ENCODE assay signal across 15 cellular contexts in genomic region chr7:159125104-159125943, GRCh38. TPM values are rescaled to one million over a fixed set of nuclear protein-coding genes. Genes with fewer than 3 reads are reported as not detected.
"Had no signal": no experiment of that assay in that cellular context is flagged by ENCODE, and none has a peak within 500 bp of the region (broad histone marks: within the 10 kb centered on the region; RNA-seq: fewer than 3 reads in every experiment).

No MANE protein-coding gene starts in this region.

- H3K79me2 ChIP-seq: parathyroid adenoma had no signal

- H3K4me2 ChIP-seq: SK-N-SH had no signal

- H3K27ac ChIP-seq: brain microvascular endothelial cell, colonic mucosa, parathyroid adenoma, tibial artery had no signal

- H3K4me3 ChIP-seq: colonic mucosa, tibial artery had no signal

- H3K36me3 ChIP-seq: brain microvascular endothelial cell, colonic mucosa had no signal

- H3K36me3 Mint-ChIP-seq: stimulated activated naive B cell treated with anti-CD40 and anti-IgM and Interleukin-4, amounts not matched to agents 10 μg/mL and 1 μg/mL and 100 μg/mL, for 72 hours; T-cell had no signal

- H3K27ac Mint-ChIP-seq: activated B cell treated with CpG ODN at 0.5 μM for 24 hours; activated CD4-positive, alpha-beta T cell treated with anti-CD3 and anti-CD28 coated beads, Interleukin-2, amount 10 ng/mL, durations not matched to agents 7 days and 5 days; stimulated activated naive B cell treated with anti-CD40 and anti-IgM and Interleukin-4, amounts not matched to agents 10 μg/mL and 1 μg/mL and 100 μg/mL, for 72 hours; T-cell had no signal

- H3K4me3 Mint-ChIP-seq: activated B cell treated with CpG ODN at 0.5 μM for 24 hours; activated CD4-positive, alpha-beta T cell treated with anti-CD3 and anti-CD28 coated beads, Interleukin-2, amount 10 ng/mL, durations not matched to agents 7 days and 5 days; central memory CD8-positive, alpha-beta T cell; stimulated activated naive B cell treated with anti-CD40 and anti-IgM and Interleukin-4, amounts not matched to agents 10 μg/mL and 1 μg/mL and 100 μg/mL, for 72 hours; T-cell had no signal

- H3K9ac ChIP-seq: parathyroid adenoma, SK-N-SH had no signal

- H2AFZ ChIP-seq: parathyroid adenoma had no signal

- H3K4me1 Mint-ChIP-seq: activated B cell treated with CpG ODN at 0.5 μM for 24 hours; activated CD4-positive, alpha-beta T cell treated with anti-CD3 and anti-CD28 coated beads, Interleukin-2, amount 10 ng/mL, durations not matched to agents 7 days and 5 days; central memory CD8-positive, alpha-beta T cell; stimulated activated naive B cell treated with anti-CD40 and anti-IgM and Interleukin-4, amounts not matched to agents 10 μg/mL and 1 μg/mL and 100 μg/mL, for 72 hours; T-cell had no signal

- H3K27me3 ChIP-seq: brain microvascular endothelial cell, colonic mucosa, tibial artery had no signal

- H3K4me1 ChIP-seq: colonic mucosa, parathyroid adenoma, tibial artery had no signal

- ATAC-seq: stimulated activated naive B cell treated with anti-CD40 and anti-IgM and Interleukin-4, amounts not matched to agents 10 μg/mL and 1 μg/mL and 100 μg/mL, for 72 hours; T-cell had no signal

- DNase-seq: activated B cell treated with CpG ODN at 0.5 μM for 24 hours; activated CD4-positive, alpha-beta T cell treated with anti-CD3 and anti-CD28 coated beads, Interleukin-2, amount 10 ng/mL, durations not matched to agents 7 days and 5 days; activated CD8-positive, alpha-beta memory T cell treated with anti-CD3 and anti-CD28 coated beads, Interleukin-2, amount 50 U/mL, for 48 hours; activated naive CD4-positive, alpha-beta T cell; anterior cingulate cortex; brain microvascular endothelial cell; colonic mucosa; left ventricle myocardium superior; SK-N-SH; stimulated activated naive B cell treated with anti-CD40 and anti-IgM and Interleukin-4, amounts not matched to agents 10 μg/mL and 1 μg/mL and 100 μg/mL, for 72 hours; T-cell had no signal

- H3K9me3 ChIP-seq: colonic mucosa, SK-N-SH, tibial artery had no signal

- H3K9me3 Mint-ChIP-seq: activated CD4-positive, alpha-beta T cell treated with anti-CD3 and anti-CD28 coated beads, Interleukin-2, amount 10 ng/mL, durations not matched to agents 7 days and 5 days; central memory CD8-positive, alpha-beta T cell had no signal

RNA-seq across cellular contexts. Expression of gene VIPR2, which starts 19.3 kb away (rescaled TPM):
- total RNA-seq: activated B cell treated with CpG ODN at 0.5 μM for 24 hours; activated CD4-positive, alpha-beta T cell treated with anti-CD3 and anti-CD28 coated beads, Interleukin-2, amount 10 ng/mL, durations not matched to agents 7 days and 5 days; kidney epithelial cell had no signal
- polyA plus RNA-seq: SK-N-SH had no signal
